ENCODE assay signal across 1 cellular context in the genomic region with DNA sequence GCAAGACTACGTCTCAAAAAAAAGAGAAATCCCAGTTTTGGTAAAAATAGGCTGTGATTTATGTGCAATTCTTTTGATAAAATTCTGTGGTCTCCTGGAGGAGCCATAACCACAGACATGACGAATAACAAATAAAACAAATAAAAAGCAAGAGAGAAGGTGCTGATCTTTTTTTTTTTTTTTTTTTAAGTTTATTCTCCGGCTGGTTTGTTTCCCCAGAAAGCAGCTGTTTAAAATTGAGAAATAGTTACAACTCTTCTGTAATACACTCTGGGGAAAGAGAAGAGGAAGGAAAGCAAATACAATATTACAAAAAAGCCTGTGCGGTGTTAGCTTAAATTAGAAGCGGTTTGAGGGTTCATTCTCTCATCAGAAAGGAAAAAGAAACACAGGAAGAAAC.
TF ChIP-seq lines count a peak whose summit lies in the region.

No MANE protein-coding gene starts in this region.

TF ChIP-seq in HepG2, 621 proteins besides CTCF, POLR2A, EP300 and RAD21:
- TF ChIP-seq, protein P1, sequence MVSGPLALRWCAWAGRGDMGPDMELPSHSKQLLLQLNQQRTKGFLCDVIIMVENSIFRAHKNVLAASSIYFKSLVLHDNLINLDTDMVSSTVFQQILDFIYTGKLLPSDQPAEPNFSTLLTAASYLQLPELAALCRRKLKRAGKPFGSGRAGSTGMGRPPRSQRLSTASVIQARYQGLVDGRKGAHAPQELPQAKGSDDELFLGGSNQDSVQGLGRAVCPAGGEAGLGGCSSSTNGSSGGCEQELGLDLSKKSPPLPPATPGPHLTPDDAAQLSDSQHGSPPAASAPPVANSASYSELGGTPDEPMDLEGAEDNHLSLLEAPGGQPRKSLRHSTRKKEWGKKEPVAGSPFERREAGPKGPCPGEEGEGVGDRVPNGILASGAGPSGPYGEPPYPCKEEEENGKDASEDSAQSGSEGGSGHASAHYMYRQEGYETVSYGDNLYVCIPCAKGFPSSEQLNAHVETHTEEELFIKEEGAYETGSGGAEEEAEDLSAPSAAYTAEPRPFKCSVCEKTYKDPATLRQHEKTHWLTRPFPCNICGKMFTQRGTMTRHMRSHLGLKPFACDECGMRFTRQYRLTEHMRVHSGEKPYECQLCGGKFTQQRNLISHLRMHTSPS (CRISPR knock-in tag; IDR thresholded peaks at IDR 0.05; ENCODE audit: low read depth): no peak
- TF ChIP-seq SMYD3 (CRISPR knock-in tag; IDR thresholded peaks at IDR 0.05): no peak
- no peak for TF ChIP-seq HOXD1 (CRISPR knock-in tag; IDR thresholded peaks at IDR 0.05)
- no peak for TF ChIP-seq ZNF839 (CRISPR knock-in tag; IDR thresholded peaks at IDR 0.05; ENCODE audit: borderline replicate concordance)
- no peak for TF ChIP-seq ELF1 (CRISPR knock-in tag; IDR thresholded peaks at IDR 0.05)
- TF ChIP-seq TBL1XR1 (IDR thresholded peaks at IDR 0.05; ENCODE audit: borderline replicate concordance, low read length, partially characterized antibody): no peak
- TF ChIP-seq, protein P2, sequence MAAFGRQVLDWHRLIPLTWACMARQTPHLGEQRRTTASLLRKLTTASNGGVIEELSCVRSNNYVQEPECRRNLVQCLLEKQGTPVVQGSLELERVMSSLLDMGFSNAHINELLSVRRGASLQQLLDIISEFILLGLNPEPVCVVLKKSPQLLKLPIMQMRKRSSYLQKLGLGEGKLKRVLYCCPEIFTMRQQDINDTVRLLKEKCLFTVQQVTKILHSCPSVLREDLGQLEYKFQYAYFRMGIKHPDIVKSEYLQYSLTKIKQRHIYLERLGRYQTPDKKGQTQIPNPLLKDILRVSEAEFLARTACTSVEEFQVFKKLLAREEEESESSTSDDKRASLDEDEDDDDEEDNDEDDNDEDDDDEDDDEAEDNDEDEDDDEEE (CRISPR knock-in tag; IDR thresholded peaks at IDR 0.05): no peak
- TF ChIP-seq, protein P3, sequence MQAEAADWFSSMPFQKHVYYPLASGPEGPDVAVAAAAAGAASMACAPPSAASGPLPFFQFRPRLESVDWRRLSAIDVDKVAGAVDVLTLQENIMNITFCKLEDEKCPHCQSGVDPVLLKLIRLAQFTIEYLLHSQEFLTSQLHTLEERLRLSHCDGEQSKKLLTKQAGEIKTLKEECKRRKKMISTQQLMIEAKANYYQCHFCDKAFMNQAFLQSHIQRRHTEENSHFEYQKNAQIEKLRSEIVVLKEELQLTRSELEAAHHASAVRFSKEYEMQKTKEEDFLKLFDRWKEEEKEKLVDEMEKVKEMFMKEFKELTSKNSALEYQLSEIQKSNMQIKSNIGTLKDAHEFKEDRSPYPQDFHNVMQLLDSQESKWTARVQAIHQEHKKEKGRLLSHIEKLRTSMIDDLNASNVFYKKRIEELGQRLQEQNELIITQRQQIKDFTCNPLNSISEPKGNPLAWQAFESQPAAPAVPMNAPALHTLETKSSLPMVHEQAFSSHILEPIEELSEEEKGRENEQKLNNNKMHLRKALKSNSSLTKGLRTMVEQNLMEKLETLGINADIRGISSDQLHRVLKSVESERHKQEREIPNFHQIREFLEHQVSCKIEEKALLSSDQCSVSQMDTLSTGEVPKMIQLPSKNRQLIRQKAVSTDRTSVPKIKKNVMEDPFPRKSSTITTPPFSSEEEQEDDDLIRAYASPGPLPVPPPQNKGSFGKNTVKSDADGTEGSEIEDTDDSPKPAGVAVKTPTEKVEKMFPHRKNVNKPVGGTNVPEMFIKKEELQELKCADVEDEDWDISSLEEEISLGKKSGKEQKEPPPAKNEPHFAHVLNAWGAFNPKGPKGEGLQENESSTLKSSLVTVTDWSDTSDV (CRISPR knock-in tag; IDR thresholded peaks at IDR 0.05): no peak
- no peak for TF ChIP-seq RBM22 (optimal IDR thresholded peaks at IDR 0.05; ENCODE audit: low read length)
- no peak for TF ChIP-seq PAWR (CRISPR knock-in tag; IDR thresholded peaks at IDR 0.05; ENCODE audit: borderline replicate concordance)
- TF ChIP-seq, protein P4, sequence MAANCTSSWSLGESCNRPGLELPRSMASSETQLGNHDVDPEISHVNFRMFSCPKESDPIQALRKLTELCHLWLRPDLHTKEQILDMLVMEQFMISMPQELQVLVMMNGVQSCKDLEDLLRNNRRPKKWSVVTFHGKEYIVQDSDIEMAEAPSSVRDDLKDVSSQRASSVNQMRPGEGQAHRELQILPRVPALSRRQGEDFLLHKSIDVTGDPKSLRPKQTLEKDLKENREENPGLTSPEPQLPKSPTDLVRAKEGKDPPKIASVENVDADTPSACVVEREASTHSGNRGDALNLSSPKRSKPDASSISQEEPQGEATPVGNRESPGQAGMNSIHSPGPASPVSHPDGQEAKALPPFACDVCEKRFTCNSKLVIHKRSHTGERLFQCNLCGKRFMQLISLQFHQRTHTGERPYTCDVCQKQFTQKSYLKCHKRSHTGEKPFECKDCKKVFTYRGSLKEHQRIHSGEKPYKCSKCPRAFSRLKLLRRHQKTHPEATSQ (CRISPR knock-in tag; IDR thresholded peaks at IDR 0.05; ENCODE audit: borderline replicate concordance): no peak
- TF ChIP-seq, protein P5, sequence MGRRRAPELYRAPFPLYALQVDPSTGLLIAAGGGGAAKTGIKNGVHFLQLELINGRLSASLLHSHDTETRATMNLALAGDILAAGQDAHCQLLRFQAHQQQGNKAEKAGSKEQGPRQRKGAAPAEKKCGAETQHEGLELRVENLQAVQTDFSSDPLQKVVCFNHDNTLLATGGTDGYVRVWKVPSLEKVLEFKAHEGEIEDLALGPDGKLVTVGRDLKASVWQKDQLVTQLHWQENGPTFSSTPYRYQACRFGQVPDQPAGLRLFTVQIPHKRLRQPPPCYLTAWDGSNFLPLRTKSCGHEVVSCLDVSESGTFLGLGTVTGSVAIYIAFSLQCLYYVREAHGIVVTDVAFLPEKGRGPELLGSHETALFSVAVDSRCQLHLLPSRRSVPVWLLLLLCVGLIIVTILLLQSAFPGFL (CRISPR knock-in tag; IDR thresholded peaks at IDR 0.05): no peak
- TF ChIP-seq, protein P6, sequence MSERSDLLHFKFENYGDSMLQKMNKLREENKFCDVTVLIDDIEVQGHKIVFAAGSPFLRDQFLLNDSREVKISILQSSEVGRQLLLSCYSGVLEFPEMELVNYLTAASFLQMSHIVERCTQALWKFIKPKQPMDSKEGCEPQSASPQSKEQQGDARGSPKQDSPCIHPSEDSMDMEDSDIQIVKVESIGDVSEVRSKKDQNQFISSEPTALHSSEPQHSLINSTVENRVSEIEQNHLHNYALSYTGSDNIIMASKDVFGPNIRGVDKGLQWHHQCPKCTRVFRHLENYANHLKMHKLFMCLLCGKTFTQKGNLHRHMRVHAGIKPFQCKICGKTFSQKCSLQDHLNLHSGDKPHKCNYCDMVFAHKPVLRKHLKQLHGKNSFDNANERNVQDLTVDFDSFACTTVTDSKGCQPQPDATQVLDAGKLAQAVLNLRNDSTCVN (CRISPR knock-in tag; IDR thresholded peaks at IDR 0.05; ENCODE audit: borderline replicate concordance): no peak
- TF ChIP-seq ZNF337 (CRISPR knock-in tag; IDR thresholded peaks at IDR 0.05; ENCODE audit: borderline replicate concordance, low read depth): no peak
- TF ChIP-seq, protein P7, sequence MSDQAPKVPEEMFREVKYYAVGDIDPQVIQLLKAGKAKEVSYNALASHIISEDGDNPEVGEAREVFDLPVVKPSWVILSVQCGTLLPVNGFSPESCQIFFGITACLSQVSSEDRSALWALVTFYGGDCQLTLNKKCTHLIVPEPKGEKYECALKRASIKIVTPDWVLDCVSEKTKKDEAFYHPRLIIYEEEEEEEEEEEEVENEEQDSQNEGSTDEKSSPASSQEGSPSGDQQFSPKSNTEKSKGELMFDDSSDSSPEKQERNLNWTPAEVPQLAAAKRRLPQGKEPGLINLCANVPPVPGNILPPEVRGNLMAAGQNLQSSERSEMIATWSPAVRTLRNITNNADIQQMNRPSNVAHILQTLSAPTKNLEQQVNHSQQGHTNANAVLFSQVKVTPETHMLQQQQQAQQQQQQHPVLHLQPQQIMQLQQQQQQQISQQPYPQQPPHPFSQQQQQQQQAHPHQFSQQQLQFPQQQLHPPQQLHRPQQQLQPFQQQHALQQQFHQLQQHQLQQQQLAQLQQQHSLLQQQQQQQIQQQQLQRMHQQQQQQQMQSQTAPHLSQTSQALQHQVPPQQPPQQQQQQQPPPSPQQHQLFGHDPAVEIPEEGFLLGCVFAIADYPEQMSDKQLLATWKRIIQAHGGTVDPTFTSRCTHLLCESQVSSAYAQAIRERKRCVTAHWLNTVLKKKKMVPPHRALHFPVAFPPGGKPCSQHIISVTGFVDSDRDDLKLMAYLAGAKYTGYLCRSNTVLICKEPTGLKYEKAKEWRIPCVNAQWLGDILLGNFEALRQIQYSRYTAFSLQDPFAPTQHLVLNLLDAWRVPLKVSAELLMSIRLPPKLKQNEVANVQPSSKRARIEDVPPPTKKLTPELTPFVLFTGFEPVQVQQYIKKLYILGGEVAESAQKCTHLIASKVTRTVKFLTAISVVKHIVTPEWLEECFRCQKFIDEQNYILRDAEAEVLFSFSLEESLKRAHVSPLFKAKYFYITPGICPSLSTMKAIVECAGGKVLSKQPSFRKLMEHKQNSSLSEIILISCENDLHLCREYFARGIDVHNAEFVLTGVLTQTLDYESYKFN (CRISPR knock-in tag; conservative IDR thresholded peaks at IDR 0.05): no peak
- TF ChIP-seq, protein P8, sequence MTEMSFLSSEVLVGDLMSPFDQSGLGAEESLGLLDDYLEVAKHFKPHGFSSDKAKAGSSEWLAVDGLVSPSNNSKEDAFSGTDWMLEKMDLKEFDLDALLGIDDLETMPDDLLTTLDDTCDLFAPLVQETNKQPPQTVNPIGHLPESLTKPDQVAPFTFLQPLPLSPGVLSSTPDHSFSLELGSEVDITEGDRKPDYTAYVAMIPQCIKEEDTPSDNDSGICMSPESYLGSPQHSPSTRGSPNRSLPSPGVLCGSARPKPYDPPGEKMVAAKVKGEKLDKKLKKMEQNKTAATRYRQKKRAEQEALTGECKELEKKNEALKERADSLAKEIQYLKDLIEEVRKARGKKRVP (CRISPR knock-in tag; IDR thresholded peaks at IDR 0.05): no peak
- TF ChIP-seq JUNB (CRISPR knock-in tag; IDR thresholded peaks at IDR 0.05; ENCODE audit: borderline replicate concordance): no peak
- TF ChIP-seq HNRNPH1 (optimal IDR thresholded peaks at IDR 0.05; ENCODE audit: low read depth, low read length): no peak
- no peak for TF ChIP-seq SMAD9 (CRISPR knock-in tag; IDR thresholded peaks at IDR 0.05)
TF ChIP-seq in HepG2: peak in this region for 0.
